In the genomic region with DNA sequence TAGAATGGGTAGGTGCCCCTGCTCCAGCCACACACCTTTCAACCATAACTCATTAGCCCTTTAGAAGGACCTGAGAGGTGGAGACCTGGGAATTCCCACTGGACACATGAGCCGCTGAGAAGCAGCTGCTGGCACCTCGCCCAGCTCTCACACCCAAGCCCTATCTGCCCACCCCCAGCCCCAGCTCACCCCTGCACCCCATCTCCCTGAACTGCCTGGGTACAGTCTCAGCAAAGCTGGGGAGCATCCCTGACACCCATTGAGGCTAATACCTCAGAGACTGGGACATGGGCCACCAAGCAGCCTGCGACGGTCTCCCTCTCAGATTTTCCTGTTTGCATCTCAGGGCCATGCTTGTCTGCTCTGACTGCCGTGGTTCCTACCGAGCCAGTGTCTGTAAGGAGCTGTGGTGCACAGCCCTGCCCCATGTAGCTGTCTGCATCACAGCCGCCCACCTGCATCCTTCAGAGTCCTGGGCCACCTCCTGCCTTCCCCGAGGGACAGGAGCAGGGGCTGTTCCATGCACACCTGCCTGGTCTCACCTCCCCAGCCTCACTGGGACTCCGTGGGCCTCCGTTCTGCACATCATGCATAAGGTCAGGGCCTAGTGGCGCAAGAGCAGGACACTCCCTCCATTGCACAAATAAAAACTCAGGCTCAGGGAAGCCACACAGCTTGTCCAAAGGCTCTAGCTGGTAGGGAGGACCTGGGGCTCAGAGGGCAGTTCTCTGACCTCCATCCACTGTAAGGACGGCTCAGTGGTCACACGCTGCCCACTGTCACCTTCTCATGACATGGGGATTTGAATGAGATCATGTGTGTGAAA, we compare ENCODE assay signal across 15 cellular contexts.
"Had no signal": no experiment of that assay in that cellular context is flagged by ENCODE, and none has a peak within 500 bp of the region (broad histone marks: within the 10 kb centered on the region; RNA-seq: fewer than 3 reads in every experiment).

No MANE protein-coding gene starts in this region.

- H3K27me3 ChIP-seq: adrenal gland, cardiac muscle cell, hepatocyte, upper lobe of left lung had no signal

- DNase-seq: activated CD4-positive, CD25-positive, alpha-beta regulatory T cell treated with anti-CD3 and anti-CD28 coated beads, Interleukin-2, amount 50 U/mL, for 72 hours; activated naive CD4-positive, alpha-beta T cell treated with anti-CD3 and anti-CD28 coated beads, Interleukin-2, amount 10 ng/mL, durations not matched to agents 7 days and 5 days; adrenal gland; islet precursor cell; left ventricle myocardium superior; mesenchymal stem cell; natural killer cell; nucleus accumbens; stimulated activated naive CD8-positive, alpha-beta T cell treated with anti-CD3 and anti-CD28 coated beads, Interleukin-15, amount 100 ng/mL, for 72 hours; upper lobe of left lung had no signal

- H3K4me3 ChIP-seq: adrenal gland, cardiac muscle cell, hepatocyte, prostate gland, smooth muscle cell, upper lobe of left lung had no signal

- H3K4me1 ChIP-seq: adrenal gland, prostate gland, upper lobe of left lung had no signal

- H3K27ac ChIP-seq: adrenal gland, cardiac muscle cell, hepatocyte, prostate gland, upper lobe of left lung had no signal

- H3K36me3 ChIP-seq: adrenal gland, cardiac muscle cell, prostate gland, upper lobe of left lung had no signal

- ATAC-seq: activated T-helper 17 cell treated with anti-CD3 and anti-CD28 coated beads, Interleukin-2, amount 50 U/mL, for 72 hours; left ventricle myocardium superior; natural killer cell; stimulated activated naive CD8-positive, alpha-beta T cell treated with anti-CD3 and anti-CD28 coated beads, Interleukin-15, amount 100 ng/mL, for 72 hours had no signal

- H3K9me3 ChIP-seq: adrenal gland, prostate gland, upper lobe of left lung had no signal
